11 cellular contexts compared by ENCODE assay signal in genomic region chr4:153499005-153499404, GRCh38. TPM values are rescaled to one million over a fixed set of nuclear protein-coding genes. Genes with fewer than 3 reads are reported as not detected.
DNase-seq lines count a peak whose midpoint lies in the region; TF ChIP-seq lines count a peak whose summit lies in the region.
"Had no signal": no experiment of that assay in that cellular context is flagged by ENCODE, and none has a peak within 500 bp of the region (broad histone marks: within the 10 kb centered on the region; RNA-seq: fewer than 3 reads in every experiment).

No MANE protein-coding gene starts in this region.

- POLR2A ChIA-PET in RWPE1 (lab: Yijun Ruan, JAX; ENCODE audit: low non-redundant PET): no interaction called here

- H3K27ac Mint-ChIP-seq in activated CD4-positive, alpha-beta T cell treated with anti-CD3 and anti-CD28 coated beads, Interleukin-2, amount 10 ng/mL, durations not matched to agents 24 days and 14 days: peak overlapping the region; percentile 94
- H3K27ac Mint-ChIP-seq in immature natural killer cell: peak overlapping the region; percentile 93 to 96 (median 94)

- H3K27me3 ChIP-seq in adipocyte (replicated peaks; ENCODE audit: control insufficient read depth, insufficient read depth, low read length): no peaks in the 10 kb centered on the region
- no peaks in the 10 kb centered on the region for H3K27me3 ChIP-seq in stomach smooth muscle (ENCODE audit: control insufficient read depth in 1 of 2, insufficient read depth in 2 of 2, low read length in 2 of 2)
- H3K27me3 ChIP-seq: pancreas, upper lobe of right lung had no signal

- H3K4me3 ChIP-seq in adipocyte (ENCODE audit: low read length) (peak overlapping the region; percentile 57), stomach smooth muscle (ENCODE audit: low read length in 2 of 2) (peak overlapping the region in 1 of 2 donors; percentile 54)
- H3K4me3 ChIP-seq: pancreas, upper lobe of right lung had no signal

- H3K36me3 ChIP-seq in adipocyte (ENCODE audit: control insufficient read depth, insufficient read depth, low read length, severe bottlenecking): no peaks in the 10 kb centered on the region
- no peaks in the 10 kb centered on the region for H3K36me3 ChIP-seq in stomach smooth muscle (ENCODE audit: control insufficient read depth in 2 of 2, insufficient read depth in 2 of 2, low read length in 2 of 2)
- H3K36me3 ChIP-seq: pancreas, upper lobe of right lung had no signal

- H3K4me1 ChIP-seq in adipocyte (ENCODE audit: control insufficient read depth, insufficient read depth, low read length) (peaks cover 20% of the 10 kb centered on the region), stomach smooth muscle (ENCODE audit: control insufficient read depth, insufficient read depth, low read length) (peaks cover 23% of the 10 kb centered on the region)
- H3K4me1 ChIP-seq: upper lobe of right lung had no signal

- H3K4me3 Mint-ChIP-seq in activated CD4-positive, alpha-beta T cell treated with anti-CD3 and anti-CD28 coated beads, Interleukin-2, amount 10 ng/mL, durations not matched to agents 24 days and 14 days: peak overlapping the region; percentile 80
- H3K4me3 Mint-ChIP-seq in immature natural killer cell: peak overlapping the region; percentile 26 to 77 (median 68)

- peaks cover 73% of the 10 kb centered on the region for H3K4me1 Mint-ChIP-seq in activated CD4-positive, alpha-beta T cell treated with anti-CD3 and anti-CD28 coated beads, Interleukin-2, amount 10 ng/mL, durations not matched to agents 24 days and 14 days
- peaks cover 92 to 99% of the 10 kb centered on the region in 2 donors for H3K4me1 Mint-ChIP-seq in immature natural killer cell

- no peaks in the 10 kb centered on the region for H3K27me3 Mint-ChIP-seq in activated CD4-positive, alpha-beta T cell treated with anti-CD3 and anti-CD28 coated beads, Interleukin-2, amount 10 ng/mL, durations not matched to agents 24 days and 14 days
- peaks cover 0 to 2% (median 0%) of the 10 kb centered on the region in 3 donors for H3K27me3 Mint-ChIP-seq in immature natural killer cell (ENCODE audit: low read depth in 3 of 3)

- peaks cover 36% of the 10 kb centered on the region for H3K36me3 Mint-ChIP-seq in activated CD4-positive, alpha-beta T cell treated with anti-CD3 and anti-CD28 coated beads, Interleukin-2, amount 10 ng/mL, durations not matched to agents 24 days and 14 days (ENCODE audit: low read depth)
- peaks cover 0 to 4% (median 0%) of the 10 kb centered on the region in 3 donors for H3K36me3 Mint-ChIP-seq in immature natural killer cell

- no peak overlapping the region for H3K9ac ChIP-seq in adipocyte (ENCODE audit: low read length)
- no peak overlapping the region for H3K9ac ChIP-seq in stomach smooth muscle (ENCODE audit: low read length in 2 of 2)

- peak overlapping the region; percentile 62 for H3K27ac ChIP-seq in stomach smooth muscle (ENCODE audit: low read length)
- no peak overlapping the region for H3K27ac ChIP-seq in RWPE1
- H3K27ac ChIP-seq: upper lobe of right lung had no signal

- H3K9me3 ChIP-seq in adipocyte (ENCODE audit: control insufficient read depth, low read length) (no peaks in the 10 kb centered on the region), stomach smooth muscle (ENCODE audit: control insufficient read depth in 2 of 2, low read length in 2 of 2) (no peaks in the 10 kb centered on the region)
- H3K9me3 ChIP-seq: pancreas, upper lobe of right lung had no signal

- no peak for DNase-seq in activated CD4-positive, alpha-beta T cell treated with anti-CD3 and anti-CD28 coated beads, Interleukin-2, amount 10 ng/mL, durations not matched to agents 24 days and 14 days
- DNase-seq in activated CD4-positive, alpha-beta T cell treated with anti-CD3 and anti-CD28 coated beads, Interleukin-2, amount 50 U/mL, for 48 hours: no peak
- DNase-seq in adipocyte (ENCODE audit: low read depth): no peak
- no peak for DNase-seq in immature natural killer cell
- no peak for DNase-seq in Ammon's horn (ENCODE audit: low spot score)
- no peak for DNase-seq in RWPE1 (ENCODE audit: low spot score)
- DNase-seq in NCI-H187 (lab: John Stamatoyannopoulos, UW): no peak
- DNase-seq: NCI-H2029, pancreas, upper lobe of right lung had no signal

- intact Hi-C loops in activated CD4-positive, alpha-beta T cell treated with anti-CD3 and anti-CD28 coated beads, Interleukin-2, amount 10 ng/mL, durations not matched to agents 24 days and 14 days (cut with micrococcal nuclease): no loop called here

- no peak for TF ChIP-seq CTCF in RWPE1 (conservative IDR thresholded peaks at IDR 0.05; ENCODE audit: low read depth)

- CTCF ChIA-PET in RWPE1 (lab: Yijun Ruan, JAX): interaction anchor here (0.6 kb wide), 1 partner anchor 46 kb away, joined by 3 read pairs; no protein-coding TSS in a partner anchor

- peaks cover 4% of the 10 kb centered on the region for H3K9me3 Mint-ChIP-seq in activated CD4-positive, alpha-beta T cell treated with anti-CD3 and anti-CD28 coated beads, Interleukin-2, amount 10 ng/mL, durations not matched to agents 24 days and 14 days
- no peaks in the 10 kb centered on the region for H3K9me3 Mint-ChIP-seq in immature natural killer cell

RNA-seq across cellular contexts. Expression of gene TMEM131L, which starts 32.8 kb away (rescaled TPM):
- 40.3 and 40.6 TPM in 2 replicates for total RNA-seq in activated CD4-positive, alpha-beta T cell treated with anti-CD3 and anti-CD28 coated beads, Interleukin-2, amount 10 ng/mL, durations not matched to agents 24 days and 14 days
- 10 to 100 TPM in 2 of 3 donors, 1 to 10 TPM in 1; 9.3 to 32.4 (median 20.6) TPM for polyA plus RNA-seq in immature natural killer cell
